ENCODE assay signal across 8 cellular contexts in genomic region chr22:23772315-23773246, GRCh38. TPM values are rescaled to one million over a fixed set of nuclear protein-coding genes. Genes with fewer than 3 reads are reported as not detected.
A peak's percentile ranks its signal among the peaks of the same experiment; 100 is the strongest.
DNase-seq lines count a peak whose midpoint lies in the region; ATAC-seq and TF ChIP-seq lines count a peak whose summit lies in the region.

TSS of gene MMP11 (plus strand) at chr22:23772849. CDS start at chr22:23772871, 22 bp downstream.

- peak within 1 kb of the TSS; percentile 36 for H3K4me3 ChIP-seq in AG09309 (ENCODE audit: control insufficient read depth, low read depth, low read length)
- peak within 1 kb of the TSS; percentile 42 for H3K4me3 ChIP-seq in kidney epithelial cell (ENCODE audit: low read depth, low read length)

- no peak within 1 kb of the TSS for H3K27ac Mint-ChIP-seq in T-helper 2 cell treated with Interferon-gamma antibody and Interleukin-4, amounts not matched to agents 5 μg/mL and 100 μg/mL, for 36 hours

- no peaks in the 10 kb centered on the region for H3K9me3 Mint-ChIP-seq in T-helper 2 cell treated with Interferon-gamma antibody and Interleukin-4, amounts not matched to agents 5 μg/mL and 100 μg/mL, for 36 hours

- in situ Hi-C loops in T47D (cut with HindIII; ENCODE audit: low pct_unique_long_range_greater_than_20kb, low sequenced_read_pairs): no loop called here

- H3K36me3 ChIP-seq in kidney epithelial cell (ENCODE audit: control insufficient read depth, insufficient read depth, low read length): no peaks in the 10 kb centered on the region

- H3K27me3 Mint-ChIP-seq in T-helper 2 cell treated with Interferon-gamma antibody and Interleukin-4, amounts not matched to agents 5 μg/mL and 100 μg/mL, for 36 hours (ENCODE audit: low read depth): peaks cover 13% of the 10 kb centered on the region

- no peak for DNase-seq in AG09309 (ENCODE audit: low read depth)
- peak in 41 of 76 experiments; percentile 2 to 65 (median 32) for DNase-seq in HUDEP-2 (lab: John Stamatoyannopoulos, UW; ENCODE audit: unreplicated experiment in 76 of 76)
- DNase-seq in T-helper 2 cell treated with Interferon-gamma antibody and Interleukin-4, amounts not matched to agents 5 μg/mL and 100 μg/mL, for 36 hours (ENCODE audit: low spot score): peak; percentile 25
- DNase-seq in T47D (ENCODE audit: low read depth in 1 of 2, low spot score in 1 of 2): peak; percentile 45 to 59
- no peak for DNase-seq in kidney epithelial cell (ENCODE audit: low read depth)
- peak; percentile 32 to 45 for DNase-seq in stimulated activated CD4-positive, alpha-beta T cell treated with anti-CD3 and anti-CD28 coated beads, Interleukin-2, amount 100 ng/mL, for 48 hours
- no peak for DNase-seq in KG1 (lab: John Stamatoyannopoulos, UW)

- H3K4me1 Mint-ChIP-seq in T-helper 2 cell treated with Interferon-gamma antibody and Interleukin-4, amounts not matched to agents 5 μg/mL and 100 μg/mL, for 36 hours (ENCODE audit: low read depth): peaks cover 6% of the 10 kb centered on the region

- H3K27me3 ChIP-seq in kidney epithelial cell (ENCODE audit: control insufficient read depth, insufficient read depth, low read length): no peaks in the 10 kb centered on the region

- ATAC-seq in HG02852 (IDR thresholded peaks at IDR 0.05; ENCODE audit: unreplicated experiment): no peak

- H3K4me3 Mint-ChIP-seq in T-helper 2 cell treated with Interferon-gamma antibody and Interleukin-4, amounts not matched to agents 5 μg/mL and 100 μg/mL, for 36 hours: peak within 1 kb of the TSS; percentile 75

- TF ChIP-seq CTCF in AG09309 (IDR thresholded peaks at IDR 0.05; ENCODE audit: control insufficient read depth, insufficient read depth, low read depth, low read length, missing control alignments) (peak; percentile 7), kidney epithelial cell (IDR thresholded peaks at IDR 0.05; ENCODE audit: insufficient read depth, low read length, poor library complexity, severe bottlenecking) (no peak)

- H3K36me3 Mint-ChIP-seq in T-helper 2 cell treated with Interferon-gamma antibody and Interleukin-4, amounts not matched to agents 5 μg/mL and 100 μg/mL, for 36 hours (ENCODE audit: low read depth): no peaks in the 10 kb centered on the region

RNA-seq across cellular contexts. Expression of gene MMP11, which starts in this region (rescaled TPM):
- total RNA-seq in kidney epithelial cell: 41.9 and 48.9 TPM in 2 replicates

Comparison
In these comparisons a context has a peak if more than half of its experiments do, and no peak if none do; other contexts are left out.
1. DNase-seq: peak in HUDEP-2 (41 of 76), T-helper 2 cell treated with Interferon-gamma antibody and Interleukin-4, amounts not matched to agents 5 μg/mL and 100 μg/mL, for 36 hours (single experiment), T47D (2 of 2) and stimulated activated CD4-positive, alpha-beta T cell treated with anti-CD3 and anti-CD28 coated beads, Interleukin-2, amount 100 ng/mL, for 48 hours (2 of 2); none in AG09309 (single experiment), kidney epithelial cell (single experiment) and KG1 (single experiment).